1 cellular context compared by ENCODE assay signal in the genomic region with DNA sequence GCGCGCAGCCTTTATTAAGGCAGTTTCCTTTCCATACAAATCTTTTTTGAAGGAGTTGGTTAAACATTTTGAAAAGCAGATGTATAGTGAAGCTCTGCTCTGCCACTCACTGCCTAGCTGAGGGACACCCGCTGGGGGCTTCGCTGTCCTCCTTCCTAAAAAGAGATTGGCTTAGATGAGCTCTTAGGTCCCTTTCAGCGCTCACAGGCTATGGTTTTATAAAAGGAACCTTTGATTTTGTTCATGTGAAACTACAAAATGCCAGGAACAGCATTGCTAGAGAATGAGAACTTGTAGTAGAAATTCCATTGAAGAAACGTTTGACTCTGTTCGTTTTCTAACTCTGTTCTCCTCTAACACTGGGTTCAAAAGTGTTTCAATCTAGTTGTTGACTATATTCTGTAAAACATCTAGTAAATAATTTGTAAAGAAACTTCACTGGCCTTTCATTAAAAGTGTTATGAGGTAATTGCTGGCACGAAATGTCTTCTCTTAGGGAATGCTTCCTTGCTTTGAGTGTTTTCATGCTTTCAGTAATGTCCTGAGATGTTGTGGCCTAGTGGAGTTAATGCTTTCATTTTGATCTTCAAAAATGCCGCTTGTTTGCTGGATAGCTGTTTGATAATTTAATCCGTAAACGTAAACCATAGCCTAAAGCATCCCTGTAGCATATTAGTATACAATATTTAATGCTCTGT.
TF ChIP-seq lines count a peak whose summit lies in the region.

No MANE protein-coding gene starts in this region.

TF ChIP-seq in SK-N-SH, 30 proteins besides CTCF, POLR2A, EP300 and RAD21 (continued from another document):
- TF ChIP-seq, protein P1, sequence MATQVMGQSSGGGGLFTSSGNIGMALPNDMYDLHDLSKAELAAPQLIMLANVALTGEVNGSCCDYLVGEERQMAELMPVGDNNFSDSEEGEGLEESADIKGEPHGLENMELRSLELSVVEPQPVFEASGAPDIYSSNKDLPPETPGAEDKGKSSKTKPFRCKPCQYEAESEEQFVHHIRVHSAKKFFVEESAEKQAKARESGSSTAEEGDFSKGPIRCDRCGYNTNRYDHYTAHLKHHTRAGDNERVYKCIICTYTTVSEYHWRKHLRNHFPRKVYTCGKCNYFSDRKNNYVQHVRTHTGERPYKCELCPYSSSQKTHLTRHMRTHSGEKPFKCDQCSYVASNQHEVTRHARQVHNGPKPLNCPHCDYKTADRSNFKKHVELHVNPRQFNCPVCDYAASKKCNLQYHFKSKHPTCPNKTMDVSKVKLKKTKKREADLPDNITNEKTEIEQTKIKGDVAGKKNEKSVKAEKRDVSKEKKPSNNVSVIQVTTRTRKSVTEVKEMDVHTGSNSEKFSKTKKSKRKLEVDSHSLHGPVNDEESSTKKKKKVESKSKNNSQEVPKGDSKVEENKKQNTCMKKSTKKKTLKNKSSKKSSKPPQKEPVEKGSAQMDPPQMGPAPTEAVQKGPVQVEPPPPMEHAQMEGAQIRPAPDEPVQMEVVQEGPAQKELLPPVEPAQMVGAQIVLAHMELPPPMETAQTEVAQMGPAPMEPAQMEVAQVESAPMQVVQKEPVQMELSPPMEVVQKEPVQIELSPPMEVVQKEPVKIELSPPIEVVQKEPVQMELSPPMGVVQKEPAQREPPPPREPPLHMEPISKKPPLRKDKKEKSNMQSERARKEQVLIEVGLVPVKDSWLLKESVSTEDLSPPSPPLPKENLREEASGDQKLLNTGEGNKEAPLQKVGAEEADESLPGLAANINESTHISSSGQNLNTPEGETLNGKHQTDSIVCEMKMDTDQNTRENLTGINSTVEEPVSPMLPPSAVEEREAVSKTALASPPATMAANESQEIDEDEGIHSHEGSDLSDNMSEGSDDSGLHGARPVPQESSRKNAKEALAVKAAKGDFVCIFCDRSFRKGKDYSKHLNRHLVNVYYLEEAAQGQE (IDR thresholded peaks at IDR 0.05; ENCODE audit: low read depth, low read length): no peak
TF ChIP-seq in SK-N-SH: peak in this region for 2.
